In the genomic region with DNA sequence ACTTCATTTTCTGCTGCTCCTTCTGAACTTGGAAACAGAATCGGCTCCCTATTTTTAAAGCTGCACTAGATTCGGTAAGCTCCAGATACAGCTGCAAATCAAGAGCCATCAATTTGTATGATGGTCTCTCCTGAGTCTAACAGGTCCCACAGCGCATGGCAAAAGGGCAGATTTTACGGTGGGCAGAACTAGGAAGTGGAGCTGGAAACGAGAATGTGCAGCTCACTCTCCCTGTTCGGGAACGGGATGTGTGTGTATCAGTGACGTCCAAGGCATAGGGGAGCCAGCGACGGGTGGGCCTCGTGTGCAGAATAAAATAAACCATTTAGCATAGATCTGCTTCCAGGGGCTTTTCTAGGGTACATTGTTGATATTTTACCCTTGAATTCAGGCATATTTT, we compare ENCODE assay signal across 16 cellular contexts.
DNase-seq lines count a peak whose midpoint lies in the region; ATAC-seq and TF ChIP-seq lines count a peak whose summit lies in the region.
"Had no signal": no experiment of that assay in that cellular context is flagged by ENCODE, and none has a peak within 500 bp of the region (broad histone marks: within the 10 kb centered on the region; RNA-seq: fewer than 3 reads in every experiment).

No MANE protein-coding gene starts in this region.

- no peaks in the 10 kb centered on the region for H3K9me3 Mint-ChIP-seq in WTC11
- H3K9me3 Mint-ChIP-seq in T-cell = no peaks in the 10 kb centered on the region
- H3K9me3 Mint-ChIP-seq: naive thymus-derived CD8-positive, alpha-beta T cell; stimulated activated naive CD8-positive, alpha-beta T cell treated with anti-CD3 and anti-CD28 coated beads, Interleukin-15, Interleukin-2, amounts not matched to agents 100 ng/mL and 50 ng/mL, for 24 hours had no signal

- H3K4me1 Mint-ChIP-seq in WTC11 = peaks cover 20% of the 10 kb centered on the region
- H3K4me1 Mint-ChIP-seq in T-cell = no peaks in the 10 kb centered on the region
- H3K4me1 Mint-ChIP-seq: naive thymus-derived CD8-positive, alpha-beta T cell had no signal

- no peak overlapping the region for H3K27ac Mint-ChIP-seq in WTC11
- H3K27ac Mint-ChIP-seq in T-cell = no peak overlapping the region
- H3K27ac Mint-ChIP-seq: naive thymus-derived CD8-positive, alpha-beta T cell; stimulated activated naive CD8-positive, alpha-beta T cell treated with anti-CD3 and anti-CD28 coated beads, Interleukin-15, Interleukin-2, amounts not matched to agents 100 ng/mL and 50 ng/mL, for 24 hours had no signal

- H3K27me3 Mint-ChIP-seq in WTC11 (ENCODE audit: low read depth) (no peaks in the 10 kb centered on the region), T-cell (peaks cover 33 to 38% of the 10 kb centered on the region in 2 donors)

- peak overlapping the region; percentile 58 for H3K27ac ChIP-seq in cingulate gyrus (ENCODE audit: low read depth, low read length)
- H3K27ac ChIP-seq in layer of hippocampus (ENCODE audit: low read depth, low read length) = peak overlapping the region; percentile 38
- H3K27ac ChIP-seq in skin epidermis = peak overlapping the region in 17 of 21 experiments; percentile 15 to 82 (median 49)
- H3K27ac ChIP-seq: BLaER1 had no signal

- H3K4me3 ChIP-seq in skin epidermis = no peak overlapping the region
- H3K4me3 ChIP-seq: BLaER1, colonic mucosa had no signal

- no peak for TF ChIP-seq CTCF in WTC11 (IDR thresholded peaks at IDR 0.05)

- CTCF ChIA-PET in WTC11 (lab: Charles Lee) = interaction anchor here (0.6 to 3.2 kb wide), 2 partner anchors 10 to 15 kb away, joined by 3 to 13 read pairs; no protein-coding TSS in a partner anchor
- CTCF ChIA-PET in T-cell (lab: Charles Lee) = interaction anchor here in 1 of 2 donors (0.6 kb wide), 1 partner anchor 10 kb away, joined by 4 read pairs; no protein-coding TSS in a partner anchor

- H3K36me3 Mint-ChIP-seq in WTC11 (no peaks in the 10 kb centered on the region), T-cell (no peaks in the 10 kb centered on the region)
- H3K36me3 Mint-ChIP-seq: naive thymus-derived CD8-positive, alpha-beta T cell had no signal

- no peak for ATAC-seq in WTC11
- ATAC-seq in GM19324 (IDR thresholded peaks at IDR 0.05; ENCODE audit: low FRiP score, unreplicated experiment) = no peak
- ATAC-seq in T-cell (replicated peaks in 1 of 4) = no peak
- ATAC-seq: naive thymus-derived CD8-positive, alpha-beta T cell had no signal

- H3K4me3 Mint-ChIP-seq in WTC11 (no peak overlapping the region), T-cell (no peak overlapping the region)
- H3K4me3 Mint-ChIP-seq: naive thymus-derived CD8-positive, alpha-beta T cell; stimulated activated naive CD8-positive, alpha-beta T cell treated with anti-CD3 and anti-CD28 coated beads, Interleukin-15, Interleukin-2, amounts not matched to agents 100 ng/mL and 50 ng/mL, for 24 hours had no signal

- POLR2A ChIA-PET in WTC11 (lab: Charles Lee) (interaction anchor here (0.7 kb wide), 1 partner anchor 15 kb away, joined by 3 read pairs; no protein-coding TSS in a partner anchor), T-cell (lab: Charles Lee) (interaction anchor here in 1 of 2 donors (0.8 kb wide), 1 partner anchor 335 kb away, joined by 4 read pairs; no protein-coding TSS in a partner anchor)

- H3K27me3 ChIP-seq in layer of hippocampus (ENCODE audit: control insufficient read depth, insufficient read depth, low read length) = no peaks in the 10 kb centered on the region
- H3K27me3 ChIP-seq: BLaER1, colonic mucosa had no signal

- DNase-seq in ELR (ENCODE audit: low read depth) (peak; percentile 87), WTC11 (ENCODE audit: low spot score) (no peak), T-cell (no peak), NCI-H2081 treated with DMSO at 0.1 percent for 48 hours (lab: John Stamatoyannopoulos, UW) (no peak)
- DNase-seq: activated CD4-positive, alpha-beta T cell treated with anti-CD3 and anti-CD28 coated beads for 1 hour; activated effector memory CD4-positive, alpha-beta T cell treated with anti-CD3 and anti-CD28 coated beads, Interleukin-2, amount 50 U/mL, for 16 hours; colonic mucosa; naive thymus-derived CD8-positive, alpha-beta T cell; SHP77 treated with DMSO at 0.1 percent for 48 hours; stimulated activated CD4-positive, alpha-beta T cell treated with anti-CD3 and anti-CD28 coated beads, Interleukin-4, amount 100 ng/mL, for 1 hour had no signal

TF ChIP-seq in WTC11, 78 proteins besides CTCF, POLR2A, EP300 and RAD21:
- TF ChIP-seq NR3C1 (CRISPR knock-in tag; conservative IDR thresholded peaks at IDR 0.05; ENCODE audit: low read depth) (no peak), TCF7 (CRISPR knock-in tag; IDR thresholded peaks at IDR 0.05; ENCODE audit: low read depth) (no peak), ZNF396 (CRISPR knock-in tag; IDR thresholded peaks at IDR 0.05; ENCODE audit: borderline replicate concordance) (no peak), ZNF138 (CRISPR knock-in tag; conservative IDR thresholded peaks at IDR 0.05) (no peak), KAT7 (CRISPR knock-in tag; IDR thresholded peaks at IDR 0.05; ENCODE audit: borderline replicate concordance) (no peak), CREB1 (CRISPR knock-in tag; IDR thresholded peaks at IDR 0.05) (no peak), FOXK1 (CRISPR knock-in tag; IDR thresholded peaks at IDR 0.05) (no peak), HMGA2 (CRISPR knock-in tag; IDR thresholded peaks at IDR 0.05) (no peak), IRF2 (CRISPR knock-in tag; IDR thresholded peaks at IDR 0.05; ENCODE audit: borderline replicate concordance, low read depth) (no peak), ATF1 (CRISPR knock-in tag; IDR thresholded peaks at IDR 0.05) (no peak)
- TF ChIP-seq, protein P1, sequence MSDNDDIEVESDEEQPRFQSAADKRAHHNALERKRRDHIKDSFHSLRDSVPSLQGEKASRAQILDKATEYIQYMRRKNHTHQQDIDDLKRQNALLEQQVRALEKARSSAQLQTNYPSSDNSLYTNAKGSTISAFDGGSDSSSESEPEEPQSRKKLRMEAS (CRISPR knock-in tag; IDR thresholded peaks at IDR 0.05) = no peak
- TF ChIP-seq, protein P2, sequence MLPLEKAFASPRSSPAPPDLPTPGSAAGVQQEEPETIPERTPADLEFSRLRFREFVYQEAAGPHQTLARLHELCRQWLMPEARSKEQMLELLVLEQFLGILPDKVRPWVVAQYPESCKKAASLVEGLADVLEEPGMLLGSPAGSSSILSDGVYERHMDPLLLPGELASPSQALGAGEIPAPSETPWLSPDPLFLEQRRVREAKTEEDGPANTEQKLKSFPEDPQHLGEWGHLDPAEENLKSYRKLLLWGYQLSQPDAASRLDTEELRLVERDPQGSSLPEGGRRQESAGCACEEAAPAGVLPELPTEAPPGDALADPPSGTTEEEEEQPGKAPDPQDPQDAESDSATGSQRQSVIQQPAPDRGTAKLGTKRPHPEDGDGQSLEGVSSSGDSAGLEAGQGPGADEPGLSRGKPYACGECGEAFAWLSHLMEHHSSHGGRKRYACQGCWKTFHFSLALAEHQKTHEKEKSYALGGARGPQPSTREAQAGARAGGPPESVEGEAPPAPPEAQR (CRISPR knock-in tag; IDR thresholded peaks at IDR 0.05) = no peak
- TF ChIP-seq, protein P3, sequence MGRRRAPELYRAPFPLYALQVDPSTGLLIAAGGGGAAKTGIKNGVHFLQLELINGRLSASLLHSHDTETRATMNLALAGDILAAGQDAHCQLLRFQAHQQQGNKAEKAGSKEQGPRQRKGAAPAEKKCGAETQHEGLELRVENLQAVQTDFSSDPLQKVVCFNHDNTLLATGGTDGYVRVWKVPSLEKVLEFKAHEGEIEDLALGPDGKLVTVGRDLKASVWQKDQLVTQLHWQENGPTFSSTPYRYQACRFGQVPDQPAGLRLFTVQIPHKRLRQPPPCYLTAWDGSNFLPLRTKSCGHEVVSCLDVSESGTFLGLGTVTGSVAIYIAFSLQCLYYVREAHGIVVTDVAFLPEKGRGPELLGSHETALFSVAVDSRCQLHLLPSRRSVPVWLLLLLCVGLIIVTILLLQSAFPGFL (CRISPR knock-in tag; IDR thresholded peaks at IDR 0.05; ENCODE audit: borderline replicate concordance) = no peak
TF ChIP-seq in WTC11: peak in this region for 0.
